ENCODE assay signal across 21 cellular contexts in the genomic region with DNA sequence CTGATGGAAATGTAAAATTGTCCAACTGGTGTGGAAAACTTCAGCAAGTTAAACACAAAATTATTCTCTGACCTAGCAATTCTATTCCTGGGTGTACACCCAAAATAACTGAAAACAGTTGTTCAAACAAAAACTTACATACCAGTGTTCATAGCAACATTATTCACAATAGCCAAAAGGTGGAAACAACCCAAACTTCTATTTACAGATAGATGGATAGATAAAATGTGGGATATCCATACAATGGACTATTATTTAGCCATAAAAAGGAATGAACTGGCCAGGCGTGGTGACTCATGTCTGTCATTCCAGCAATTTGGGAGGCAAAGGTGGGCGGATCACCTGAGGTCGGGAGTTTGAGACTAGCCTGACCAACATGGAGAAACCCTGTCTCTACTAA. TPM values are rescaled to one million over a fixed set of nuclear protein-coding genes. Genes with fewer than 3 reads are reported as not detected.
DNase-seq lines count a peak whose midpoint lies in the region; ATAC-seq and TF ChIP-seq lines count a peak whose summit lies in the region.
"Had no signal": no experiment of that assay in that cellular context is flagged by ENCODE, and none has a peak within 500 bp of the region (broad histone marks: within the 10 kb centered on the region; RNA-seq: fewer than 3 reads in every experiment).

No MANE protein-coding gene starts in this region.

- no peak overlapping the region for H3K4me3 ChIP-seq in AG10803 (ENCODE audit: low read length)
- H3K4me3 ChIP-seq in PC-3 (ENCODE audit: low read length) = no peak overlapping the region
- H3K4me3 ChIP-seq: BLaER1, GM12878, GM23248 had no signal

- no peaks in the 10 kb centered on the region for H3K9me3 ChIP-seq in PC-3 (ENCODE audit: low read length)
- H3K9me3 ChIP-seq: BLaER1, Caco-2 had no signal

- no peaks in the 10 kb centered on the region for H3K4me1 Mint-ChIP-seq in Calu3 (ENCODE audit: low read depth, unreplicated experiment)
- H3K4me1 Mint-ChIP-seq in activated T-helper 2 cell treated with anti-CD3 and anti-CD28 coated beads, Interferon-gamma antibody, Interleukin-2, Interleukin-4, amounts not matched to agents 10 μg/mL and 5 μg/mL and 100 μg/mL, durations not matched to agents 14 hours and 24 hours and 36 hours (ENCODE audit: low read depth) = no peaks in the 10 kb centered on the region
- H3K4me1 Mint-ChIP-seq: B cell had no signal

- H3K9me2 ChIP-seq in PC-3 (replicated peaks; ENCODE audit: low read length) = no peaks in the 10 kb centered on the region

- H3K4me3 Mint-ChIP-seq in Calu3 (ENCODE audit: low read depth, unreplicated experiment) = no peak overlapping the region
- no peak overlapping the region for H3K4me3 Mint-ChIP-seq in activated T-helper 2 cell treated with anti-CD3 and anti-CD28 coated beads, Interferon-gamma antibody, Interleukin-2, Interleukin-4, amounts not matched to agents 10 μg/mL and 5 μg/mL and 100 μg/mL, durations not matched to agents 14 hours and 24 hours and 36 hours (ENCODE audit: low read depth)
- H3K4me3 Mint-ChIP-seq: B cell; CD4-positive, CD25-positive, alpha-beta regulatory T cell; CD8-positive, alpha-beta T cell; HFFc6 had no signal

- no peak overlapping the region for H3K27ac Mint-ChIP-seq in Calu3 (ENCODE audit: unreplicated experiment)
- H3K27ac Mint-ChIP-seq in activated T-helper 2 cell treated with anti-CD3 and anti-CD28 coated beads, Interferon-gamma antibody, Interleukin-2, Interleukin-4, amounts not matched to agents 10 μg/mL and 5 μg/mL and 100 μg/mL, durations not matched to agents 14 hours and 24 hours and 36 hours = no peak overlapping the region
- H3K27ac Mint-ChIP-seq: B cell; CD8-positive, alpha-beta T cell; HFFc6 had no signal

- POLR2A ChIA-PET in PC-3 (lab: Charles Lee; ENCODE audit: unreplicated experiment) = no interaction called here

- H3K79me2 ChIP-seq in PC-3 (ENCODE audit: low read length) = no peaks in the 10 kb centered on the region

- intact Hi-C loops in Calu3 (cut with micrococcal nuclease; ENCODE audit: unreplicated experiment) (no loop called here), PC-3 (cut with micrococcal nuclease) (no loop called here)
- intact Hi-C loops in activated T-helper 2 cell treated with anti-CD3 and anti-CD28 coated beads, Interferon-gamma antibody, Interleukin-2, Interleukin-4, amounts not matched to agents 10 μg/mL and 5 μg/mL and 100 μg/mL, durations not matched to agents 14 hours and 24 hours and 36 hours (cut with micrococcal nuclease) = no loop called here

- no peaks in the 10 kb centered on the region for H3K36me3 ChIP-seq in PC-3 (ENCODE audit: low read depth, low read length)
- H3K36me3 ChIP-seq: BLaER1 had no signal

- peaks cover 6% of the 10 kb centered on the region for H3K4me1 ChIP-seq in PC-3 (ENCODE audit: insufficient read depth, low read length)
- H3K4me1 ChIP-seq: BLaER1, Caco-2 had no signal

- no peaks in the 10 kb centered on the region for H3K27me3 ChIP-seq in PC-3 (ENCODE audit: low read length)
- H3K27me3 ChIP-seq: BLaER1 had no signal

- no peaks in the 10 kb centered on the region for H4K20me1 ChIP-seq in PC-3 (ENCODE audit: low read length)
- H4K20me1 ChIP-seq: BLaER1 had no signal

- peak overlapping the region; percentile 68 for H3K27ac ChIP-seq in PC-3 (ENCODE audit: low read length)
- H3K27ac ChIP-seq: BLaER1, C4-2B, GM23248 had no signal

- H3K27me3 Mint-ChIP-seq in Calu3 (ENCODE audit: unreplicated experiment) = peaks cover 65% of the 10 kb centered on the region
- H3K27me3 Mint-ChIP-seq in activated T-helper 2 cell treated with anti-CD3 and anti-CD28 coated beads, Interferon-gamma antibody, Interleukin-2, Interleukin-4, amounts not matched to agents 10 μg/mL and 5 μg/mL and 100 μg/mL, durations not matched to agents 14 hours and 24 hours and 36 hours (ENCODE audit: low read depth) = peaks cover 18% of the 10 kb centered on the region

- TF ChIP-seq CTCF in AG10803 (conservative IDR thresholded peaks at IDR 0.05; ENCODE audit: low read length) (no peak), Calu3 (IDR thresholded peaks at IDR 0.05; ENCODE audit: unreplicated experiment) (no peak), PC-3 (conservative IDR thresholded peaks at IDR 0.05; ENCODE audit: low read depth, low read length) (no peak)

- H3K9me3 Mint-ChIP-seq in Calu3 (ENCODE audit: low read depth, unreplicated experiment) = no peaks in the 10 kb centered on the region
- H3K9me3 Mint-ChIP-seq in activated T-helper 2 cell treated with anti-CD3 and anti-CD28 coated beads, Interferon-gamma antibody, Interleukin-2, Interleukin-4, amounts not matched to agents 10 μg/mL and 5 μg/mL and 100 μg/mL, durations not matched to agents 14 hours and 24 hours and 36 hours = no peaks in the 10 kb centered on the region
- H3K9me3 Mint-ChIP-seq: CD4-positive, CD25-positive, alpha-beta regulatory T cell; CD8-positive, alpha-beta T cell; HFFc6 had no signal

- H3K9ac ChIP-seq in PC-3 (ENCODE audit: low read length) = no peak overlapping the region
- H3K9ac ChIP-seq: BLaER1, GM23248 had no signal

- CTCF ChIA-PET in Calu3 (lab: Charles Lee) (no interaction called here), PC-3 (lab: Charles Lee) (no interaction called here)

- BruUV-seq in Calu3 (replicated peaks; lab: Mats Ljungman, UMichigan) (no TSS peak), PC-3 (replicated peaks; lab: Mats Ljungman, UMichigan) (no TSS peak)

- 0 out of 2 replicates have a peak overlapping the region, but pooled peaks have one; percentile 54 for H3K4me2 ChIP-seq in PC-3 (ENCODE audit: low read length)
- H3K4me2 ChIP-seq: BLaER1 had no signal

- H3K36me3 Mint-ChIP-seq in Calu3 (ENCODE audit: insufficient read depth, unreplicated experiment) = no peaks in the 10 kb centered on the region
- H3K36me3 Mint-ChIP-seq in activated T-helper 2 cell treated with anti-CD3 and anti-CD28 coated beads, Interferon-gamma antibody, Interleukin-2, Interleukin-4, amounts not matched to agents 10 μg/mL and 5 μg/mL and 100 μg/mL, durations not matched to agents 14 hours and 24 hours and 36 hours (ENCODE audit: low read depth) = no peaks in the 10 kb centered on the region
- H3K36me3 Mint-ChIP-seq: CD4-positive, CD25-positive, alpha-beta regulatory T cell; CD8-positive, alpha-beta T cell had no signal

- H2AFZ ChIP-seq in PC-3 (ENCODE audit: low read length) = no peak overlapping the region
- H2AFZ ChIP-seq: GM23248 had no signal

- DNase-seq in AG10803 (ENCODE audit: low read depth) (peak; percentile 3), Calu3 (peak; percentile 45), PC-3 (peak; percentile 85), NCI-H2107 treated with DMSO at 0.1 percent for 48 hours (lab: John Stamatoyannopoulos, UW; ENCODE audit: unreplicated experiment) (no peak)
- no peak for DNase-seq in activated T-helper 2 cell treated with anti-CD3 and anti-CD28 coated beads, Interferon-gamma antibody, Interleukin-2, Interleukin-4, amounts not matched to agents 10 μg/mL and 5 μg/mL and 100 μg/mL, durations not matched to agents 14 hours and 24 hours and 36 hours (ENCODE audit: low spot score)
- DNase-seq: Caco-2; CD4-positive, CD25-positive, alpha-beta regulatory T cell; CD8-positive, alpha-beta T cell; DMS 273 treated with DMSO at 0.1 percent for 48 hours; DMS79; EL; GDM1; GM23248; H7; HCEC 1CT; HFFc6 had no signal

- peak; percentile 63 for ATAC-seq in PC-3
- ATAC-seq in HG03097 (IDR thresholded peaks at IDR 0.05; ENCODE audit: low FRiP score, unreplicated experiment) = no peak
- ATAC-seq: CD8-positive, alpha-beta T cell; GM12878 had no signal

- no peaks in the 10 kb centered on the region for H3F3A ChIP-seq in PC-3 (ENCODE audit: low read length, unreplicated experiment)

RNA-seq across cellular contexts. Expression of a gene that starts 6.9 kb away (rescaled TPM):
- total RNA-seq in Calu3 (2022) (0.54 and 0.90 TPM in 2 replicates), PC-3 (2014; rRNA removed) (1.4 and 1.9 TPM in 2 replicates)
- 0.11 TPM in 1 of 2 replicates, not detected in the other for total RNA-seq in activated T-helper 2 cell treated with anti-CD3 and anti-CD28 coated beads, Interferon-gamma antibody, Interleukin-2, Interleukin-4, amounts not matched to agents 10 μg/mL and 5 μg/mL and 100 μg/mL, durations not matched to agents 14 hours and 24 hours and 36 hours
- total RNA-seq: CD4-positive, CD25-positive, alpha-beta regulatory T cell; GM12878; GM23248; H7; HFFc6 had no signal

RNA-seq across cellular contexts. Expression of a gene that starts 26.2 kb away (rescaled TPM):
- total RNA-seq in Calu3 (2022) (131 and 140 TPM in 2 replicates), PC-3 (2014; rRNA removed) (65.9 and 89.0 TPM in 2 replicates)
- total RNA-seq in activated T-helper 2 cell treated with anti-CD3 and anti-CD28 coated beads, Interferon-gamma antibody, Interleukin-2, Interleukin-4, amounts not matched to agents 10 μg/mL and 5 μg/mL and 100 μg/mL, durations not matched to agents 14 hours and 24 hours and 36 hours = 64.0 and 66.6 TPM in 2 replicates

RNA-seq across cellular contexts. Expression of a gene that starts 27.0 kb away (rescaled TPM):
- total RNA-seq in Calu3 (2022) (11.2 and 11.6 TPM in 2 replicates), PC-3 (2014; rRNA removed) (27.3 and 37.8 TPM in 2 replicates)
- 9.5 and 10.6 TPM in 2 replicates for total RNA-seq in activated T-helper 2 cell treated with anti-CD3 and anti-CD28 coated beads, Interferon-gamma antibody, Interleukin-2, Interleukin-4, amounts not matched to agents 10 μg/mL and 5 μg/mL and 100 μg/mL, durations not matched to agents 14 hours and 24 hours and 36 hours

RNA-seq across cellular contexts. Expression of a gene that starts 36.5 kb away (rescaled TPM):
- total RNA-seq in Calu3 (2022) = 114 and 116 TPM in 2 replicates
- 84.7 and 85.5 TPM in 2 replicates for total RNA-seq in PC-3 (2014; rRNA removed)
- 68.2 and 73.4 TPM in 2 replicates for total RNA-seq in activated T-helper 2 cell treated with anti-CD3 and anti-CD28 coated beads, Interferon-gamma antibody, Interleukin-2, Interleukin-4, amounts not matched to agents 10 μg/mL and 5 μg/mL and 100 μg/mL, durations not matched to agents 14 hours and 24 hours and 36 hours

RNA-seq across cellular contexts. Expression of a gene that starts 38.8 kb away (rescaled TPM):
- total RNA-seq in Calu3 (2022) = 3.3 and 3.6 TPM in 2 replicates
- 1.1 and 1.2 TPM in 2 replicates for total RNA-seq in PC-3 (2014; rRNA removed)
- total RNA-seq in activated T-helper 2 cell treated with anti-CD3 and anti-CD28 coated beads, Interferon-gamma antibody, Interleukin-2, Interleukin-4, amounts not matched to agents 10 μg/mL and 5 μg/mL and 100 μg/mL, durations not matched to agents 14 hours and 24 hours and 36 hours = 0.18 TPM in 1 of 2 replicates, not detected in the other
- total RNA-seq: B cell; CD8-positive, alpha-beta T cell had no signal

Comparison
In these comparisons a context has a peak if more than half of its experiments do, and no peak if none do; other contexts are left out.
1. DNase-seq: peak in AG10803 (single experiment), Calu3 (single experiment) and PC-3 (single experiment); none in NCI-H2107 treated with DMSO at 0.1 percent for 48 hours (single experiment) and activated T-helper 2 cell treated with anti-CD3 and anti-CD28 coated beads, Interferon-gamma antibody, Interleukin-2, Interleukin-4, amounts not matched to agents 10 μg/mL and 5 μg/mL and 100 μg/mL, durations not matched to agents 14 hours and 24 hours and 36 hours (single experiment).